ENCODE assay signal across 22 cellular contexts in genomic region chr13:28299941-28300340, GRCh38.
DNase-seq lines count a peak whose midpoint lies in the region; ATAC-seq and TF ChIP-seq lines count a peak whose summit lies in the region.
"Had no signal": no experiment of that assay in that cellular context is flagged by ENCODE, and none has a peak within 500 bp of the region (broad histone marks: within the 10 kb centered on the region; RNA-seq: fewer than 3 reads in every experiment).

No MANE protein-coding gene starts in this region.

- DNase-seq in DMS 273 (lab: John Stamatoyannopoulos, UW; ENCODE audit: unreplicated experiment): peak; percentile 19
- DNase-seq in DMS 273 treated with DMSO at 0.1 percent for 48 hours (lab: John Stamatoyannopoulos, UW): no peak
- DNase-seq in NCI-H1694 treated with DMSO at 0.1 percent for 48 hours (lab: John Stamatoyannopoulos, UW): peak; percentile 42
- DNase-seq in endothelial cell (ENCODE audit: low spot score): no peak
- peak; percentile 26 for DNase-seq in retinal pigment epithelial cell (ENCODE audit: low read depth)
- no peak for DNase-seq in ascending aorta (ENCODE audit: low spot score in 2 of 2)
- DNase-seq in erythroblast (lab: John Stamatoyannopoulos, UW): no peak
- DNase-seq: ACHN, C1 segment of cervical spinal cord, DMS79, GM23248, H9, KG1, NCI-H1417, NCI-H187 treated with DMSO at 0.1 percent for 48 hours, NCI-H69, SIG-M5, SK-N-SH had no signal

- intact Hi-C loops in ascending aorta (cut with DNase I): no loop called here

- H3K27me3 ChIP-seq in ascending aorta: no peaks in the 10 kb centered on the region

- H3K9me3 ChIP-seq in ascending aorta: no peaks in the 10 kb centered on the region
- H3K9me3 ChIP-seq: SK-N-SH had no signal

- peak overlapping the region; percentile 46 for H3K27ac Mint-ChIP-seq in endothelial cell (ENCODE audit: unreplicated experiment)

- peaks cover 63% of the 10 kb centered on the region for H3K36me3 Mint-ChIP-seq in endothelial cell (ENCODE audit: low read depth, unreplicated experiment)

- peaks cover 21% of the 10 kb centered on the region for H3K27me3 Mint-ChIP-seq in endothelial cell (ENCODE audit: unreplicated experiment)

- no peaks in the 10 kb centered on the region for H3K4me1 ChIP-seq in ascending aorta

- no peak overlapping the region for H3K27ac ChIP-seq in ascending aorta
- H3K27ac ChIP-seq: 22Rv1, GM23248, RWPE1 had no signal

- no peak for TF ChIP-seq POLR2A in erythroblast (IDR thresholded peaks at IDR 0.05; ENCODE audit: low read length)

- no peak overlapping the region for H3K4me3 Mint-ChIP-seq in endothelial cell (ENCODE audit: unreplicated experiment)
- H3K4me3 Mint-ChIP-seq: H9 had no signal

- H3K4me3 ChIP-seq in retinal pigment epithelial cell (ENCODE audit: low read length): no peak overlapping the region
- no peak overlapping the region for H3K4me3 ChIP-seq in ascending aorta
- H3K4me3 ChIP-seq: GM12878, GM23248 had no signal

- TF ChIP-seq CTCF in endothelial cell (IDR thresholded peaks at IDR 0.05; ENCODE audit: unreplicated experiment): no peak
- TF ChIP-seq CTCF in retinal pigment epithelial cell (conservative IDR thresholded peaks at IDR 0.05; ENCODE audit: low read depth, low read length): no peak
- no peak for TF ChIP-seq CTCF in ascending aorta (IDR thresholded peaks at IDR 0.05)

- no peak for ATAC-seq in GM19023 (IDR thresholded peaks at IDR 0.05; ENCODE audit: unreplicated experiment)
- ATAC-seq: GM12878 had no signal

- H3K4me1 Mint-ChIP-seq in endothelial cell (ENCODE audit: unreplicated experiment): peaks cover 60% of the 10 kb centered on the region

- H3K9me3 Mint-ChIP-seq in endothelial cell (ENCODE audit: unreplicated experiment): no peaks in the 10 kb centered on the region
- H3K9me3 Mint-ChIP-seq: H9 had no signal

- H3K36me3 ChIP-seq in ascending aorta: peaks cover 0 to 6% of the 10 kb centered on the region in 2 donors

Comparison
In these comparisons a context has a peak if more than half of its experiments do, and no peak if none do; other contexts are left out.
1. DNase-seq: peak in DMS 273 (single experiment), NCI-H1694 treated with DMSO at 0.1 percent for 48 hours (single experiment) and retinal pigment epithelial cell (single experiment); none in DMS 273 treated with DMSO at 0.1 percent for 48 hours (single experiment), endothelial cell (single experiment), ascending aorta (0 of 2) and erythroblast (0 of 2).